8 cellular contexts compared by ENCODE assay signal in the genomic region with DNA sequence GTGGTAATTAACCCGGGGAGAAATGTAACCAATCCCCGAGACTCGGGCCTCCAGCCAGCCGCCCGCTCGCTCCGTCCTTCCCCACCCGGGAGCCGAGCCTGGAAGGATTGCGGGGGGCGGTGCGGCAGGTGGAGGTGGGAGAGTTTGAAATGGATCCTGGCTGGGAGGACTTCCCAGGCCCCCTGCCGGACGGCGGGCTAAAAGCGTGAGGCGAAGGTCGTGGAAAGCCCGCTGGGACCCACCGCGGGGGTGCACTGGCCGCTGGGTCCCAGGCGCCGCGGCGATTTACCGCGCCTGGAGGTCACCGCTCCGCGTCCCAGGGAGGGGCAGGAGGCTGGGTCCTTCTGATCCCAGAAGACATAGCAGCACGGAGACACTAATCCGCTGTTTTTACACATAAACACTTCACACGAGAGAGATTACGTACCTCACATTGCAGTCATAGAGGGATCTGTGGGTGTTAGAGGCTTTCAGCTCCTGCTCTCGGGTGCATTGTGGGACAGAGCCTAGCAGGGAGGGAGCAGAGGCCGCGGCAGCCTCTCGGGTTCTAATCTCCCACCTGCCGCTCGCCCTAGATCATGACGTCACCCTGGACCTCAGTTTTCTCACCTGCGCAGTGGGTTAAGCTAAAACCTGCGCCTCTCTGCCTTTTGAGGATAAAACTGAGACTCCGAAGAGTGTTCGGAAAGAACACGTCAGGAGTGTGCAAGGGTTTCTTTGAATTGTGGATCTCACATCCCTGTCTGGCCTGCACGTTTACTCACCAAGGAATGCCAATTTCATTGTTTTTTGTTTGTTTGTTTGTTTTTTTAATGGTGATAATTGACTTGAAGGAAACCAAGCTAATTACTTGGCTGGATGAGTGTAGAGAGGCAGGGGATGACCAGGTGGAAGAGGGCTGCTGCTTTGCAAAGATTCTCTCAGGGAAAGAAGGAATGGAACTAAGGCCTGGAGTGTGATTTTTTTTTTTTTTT. TPM values are rescaled to one million over a fixed set of nuclear protein-coding genes. Genes with fewer than 3 reads are reported as not detected.
DNase-seq lines count a peak whose midpoint lies in the region; ATAC-seq, FAIRE-seq and TF ChIP-seq lines count a peak whose summit lies in the region.

No MANE protein-coding gene starts in this region.

- no peaks in the 10 kb centered on the region for H4K20me1 ChIP-seq in astrocyte (ENCODE audit: insufficient read depth, low read length)

- H3K36me3 ChIP-seq in HUES64 (ENCODE audit: insufficient read depth, low read length) (no peaks in the 10 kb centered on the region), astrocyte (ENCODE audit: insufficient read depth, low read length) (no peaks in the 10 kb centered on the region)

- H3K36me3 Mint-ChIP-seq in astrocyte (ENCODE audit: low read depth, unreplicated experiment) = peaks cover 2% of the 10 kb centered on the region

- H3K9me3 ChIP-seq in HUES64 (ENCODE audit: insufficient read depth, low read depth, low read length) (no peaks in the 10 kb centered on the region), astrocyte (ENCODE audit: insufficient read depth, low read depth, low read length) (no peaks in the 10 kb centered on the region), iPS-18c (ENCODE audit: control insufficient read depth, insufficient read depth, low read length) (no peaks in the 10 kb centered on the region)

- H3K9ac ChIP-seq in HUES64 (ENCODE audit: low read depth, low read length) (peak overlapping the region; percentile 69), astrocyte (ENCODE audit: low read length) (peak overlapping the region; percentile 75)

- peak overlapping the region; percentile 94 for H3K27ac Mint-ChIP-seq in astrocyte (ENCODE audit: unreplicated experiment)

- H3K9me3 Mint-ChIP-seq in astrocyte (ENCODE audit: unreplicated experiment) = peaks cover 1% of the 10 kb centered on the region

- peak; percentile 2 for TF ChIP-seq CTCF in astrocyte (IDR thresholded peaks at IDR 0.05; ENCODE audit: insufficient read depth, low read depth, low read length)

- H3K4me1 Mint-ChIP-seq in astrocyte (ENCODE audit: low read depth, unreplicated experiment) = peaks cover 3% of the 10 kb centered on the region

- DNase-seq in DMS79 (lab: John Stamatoyannopoulos, UW) (peak; percentile 29), astrocyte (ENCODE audit: low read depth) (no peak), NOMO-1 treated with DMSO at 0.1 percent for 48 hours (lab: John Stamatoyannopoulos, UW; ENCODE audit: unreplicated experiment) (no peak)

- peak overlapping the region; percentile 76 for H3K4me3 ChIP-seq in HUES64 (ENCODE audit: low read length)
- H3K4me3 ChIP-seq in astrocyte (ENCODE audit: insufficient read depth, low read depth, low read length) = peak overlapping the region; percentile 67
- H3K4me3 ChIP-seq in iPS-18c (ENCODE audit: insufficient read depth, low read depth, low read length) = peak overlapping the region; percentile 75
- H3K4me3 ChIP-seq in skin epidermis = peak overlapping the region; percentile 40 to 59 (median 50)

- peak; percentile 43 for ATAC-seq in GM21381 (IDR thresholded peaks at IDR 0.05; ENCODE audit: unreplicated experiment)
- ATAC-seq in SK-N-SH treated with all-trans-retinoic acid at 6 μM for 48 hours = peak; percentile 79

- peak overlapping the region; percentile 82 for H3K4me3 Mint-ChIP-seq in astrocyte (ENCODE audit: unreplicated experiment)

- peak overlapping the region; percentile 81; the same call in 1 of the 2 replicates for H3K27ac ChIP-seq in HUES64 (ENCODE audit: low read depth, low read length)
- no peak overlapping the region for H3K27ac ChIP-seq in astrocyte (ENCODE audit: low read depth, low read length)
- peak overlapping the region in 14 of 21 experiments; percentile 5 to 79 (median 56) for H3K27ac ChIP-seq in skin epidermis

- peak overlapping the region; percentile 96 for H2AFZ ChIP-seq in astrocyte (ENCODE audit: low read depth, low read length)

- H3K27me3 ChIP-seq in HUES64 (ENCODE audit: insufficient read depth, low read length) (peaks cover 20% of the 10 kb centered on the region), astrocyte (ENCODE audit: insufficient read depth, low read length) (peaks cover 3% of the 10 kb centered on the region)

- H3K4me1 ChIP-seq in HUES64 (ENCODE audit: insufficient read depth, low read length) = peaks cover 11% of the 10 kb centered on the region
- H3K4me1 ChIP-seq in astrocyte (ENCODE audit: insufficient read depth, low read length) = peaks cover 3% of the 10 kb centered on the region

- H3K27me3 Mint-ChIP-seq in astrocyte (ENCODE audit: low read depth, unreplicated experiment) = peaks cover 12% of the 10 kb centered on the region

- no peaks in the 10 kb centered on the region for H3K79me2 ChIP-seq in astrocyte (ENCODE audit: insufficient read depth, low read length)

- WGBS in HUES64 = 7% methylated on average over 48 of the region's 48 CpGs

- peak overlapping the region; percentile 94 for H3K4me2 ChIP-seq in astrocyte (ENCODE audit: low read length)

- no peak for FAIRE-seq in astrocyte (lab: Jason Lieb, UNC)

TF ChIP-seq in SK-N-SH treated with all-trans-retinoic acid at 6 μM for 48 hours, 23 proteins besides CTCF, POLR2A, EP300 and RAD21:
- TF ChIP-seq GLIS3 (CRISPR knock-in tag; IDR thresholded peaks at IDR 0.05) (no peak), TCF4 (CRISPR knock-in tag; IDR thresholded peaks at IDR 0.05; ENCODE audit: borderline replicate concordance) (no peak), ISL1 (CRISPR knock-in tag; IDR thresholded peaks at IDR 0.05) (no peak), BACH2 (CRISPR knock-in tag; IDR thresholded peaks at IDR 0.05; ENCODE audit: borderline replicate concordance) (no peak), TSHZ2 (CRISPR knock-in tag; IDR thresholded peaks at IDR 0.05) (no peak), ZNF8 (CRISPR knock-in tag; IDR thresholded peaks at IDR 0.05) (no peak), ZNF565 (CRISPR knock-in tag; conservative IDR thresholded peaks at IDR 0.05; ENCODE audit: low read depth) (no peak), ARNTL (CRISPR knock-in tag; IDR thresholded peaks at IDR 0.05; ENCODE audit: borderline replicate concordance, low read depth) (no peak)
- TF ChIP-seq, protein P1, sequence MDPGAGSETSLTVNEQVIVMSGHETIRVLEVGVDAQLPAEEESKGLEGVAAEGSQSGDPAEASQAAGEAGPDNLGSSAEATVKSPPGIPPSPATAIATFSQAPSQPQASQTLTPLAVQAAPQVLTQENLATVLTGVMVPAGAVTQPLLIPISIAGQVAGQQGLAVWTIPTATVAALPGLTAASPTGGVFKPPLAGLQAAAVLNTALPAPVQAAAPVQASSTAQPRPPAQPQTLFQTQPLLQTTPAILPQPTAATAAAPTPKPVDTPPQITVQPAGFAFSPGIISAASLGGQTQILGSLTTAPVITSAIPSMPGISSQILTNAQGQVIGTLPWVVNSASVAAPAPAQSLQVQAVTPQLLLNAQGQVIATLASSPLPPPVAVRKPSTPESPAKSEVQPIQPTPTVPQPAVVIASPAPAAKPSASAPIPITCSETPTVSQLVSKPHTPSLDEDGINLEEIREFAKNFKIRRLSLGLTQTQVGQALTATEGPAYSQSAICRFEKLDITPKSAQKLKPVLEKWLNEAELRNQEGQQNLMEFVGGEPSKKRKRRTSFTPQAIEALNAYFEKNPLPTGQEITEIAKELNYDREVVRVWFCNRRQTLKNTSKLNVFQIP (CRISPR knock-in tag; IDR thresholded peaks at IDR 0.05; ENCODE audit: borderline replicate concordance, low read depth) = no peak
- TF ChIP-seq, protein P2, sequence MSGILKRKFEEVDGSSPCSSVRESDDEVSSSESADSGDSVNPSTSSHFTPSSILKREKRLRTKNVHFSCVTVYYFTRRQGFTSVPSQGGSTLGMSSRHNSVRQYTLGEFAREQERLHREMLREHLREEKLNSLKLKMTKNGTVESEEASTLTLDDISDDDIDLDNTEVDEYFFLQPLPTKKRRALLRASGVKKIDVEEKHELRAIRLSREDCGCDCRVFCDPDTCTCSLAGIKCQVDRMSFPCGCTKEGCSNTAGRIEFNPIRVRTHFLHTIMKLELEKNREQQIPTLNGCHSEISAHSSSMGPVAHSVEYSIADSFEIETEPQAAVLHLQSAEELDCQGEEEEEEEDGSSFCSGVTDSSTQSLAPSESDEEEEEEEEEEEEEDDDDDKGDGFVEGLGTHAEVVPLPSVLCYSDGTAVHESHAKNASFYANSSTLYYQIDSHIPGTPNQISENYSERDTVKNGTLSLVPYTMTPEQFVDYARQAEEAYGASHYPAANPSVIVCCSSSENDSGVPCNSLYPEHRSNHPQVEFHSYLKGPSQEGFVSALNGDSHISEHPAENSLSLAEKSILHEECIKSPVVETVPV (CRISPR knock-in tag; IDR thresholded peaks at IDR 0.05) = no peak

RNA-seq across cellular contexts. Expression of gene TMEM9, which starts 17.1 kb away (rescaled TPM):
- 70.2 TPM for polyA plus RNA-seq in HUES64 (2013, experiment 1 of 2)
- 71.6 TPM for polyA plus RNA-seq in HUES64 (2013, experiment 2 of 2)
- 87.8 and 88.1 TPM in 2 replicates for total RNA-seq in astrocyte

RNA-seq across cellular contexts. Expression of gene IGFN1, which starts 19.3 kb away (rescaled TPM):
- polyA plus RNA-seq in HUES64 (2013, experiment 1 of 2) = under 0.01 TPM
- 0.06 TPM for polyA plus RNA-seq in HUES64 (2013, experiment 2 of 2)
- 0.02 TPM in 1 of 2 replicates, not detected in the other for total RNA-seq in astrocyte

RNA-seq across cellular contexts. Expression of gene ASCL5, which starts 44.4 kb away (rescaled TPM):
- polyA plus RNA-seq in HUES64 (2013, experiment 1 of 2) = not detected
- polyA plus RNA-seq in HUES64 (2013, experiment 2 of 2) = not detected
- not detected in 2 replicates for total RNA-seq in astrocyte

RNA-seq across cellular contexts. Expression of gene CACNA1S, which starts 59.1 kb away (rescaled TPM):
- 0.10 TPM for polyA plus RNA-seq in HUES64 (2013, experiment 1 of 2)
- polyA plus RNA-seq in HUES64 (2013, experiment 2 of 2) = 0.13 TPM
- total RNA-seq in astrocyte = not detected in 2 replicates
